Comparison of ENCODE assay signal across 20 cellular contexts in genomic region chr11:56183459-56183858, GRCh38. TPM values are rescaled to one million over a fixed set of nuclear protein-coding genes. Genes with fewer than 3 reads are reported as not detected.
"Had no signal": no experiment of that assay in that cellular context is flagged by ENCODE, and none has a peak within 500 bp of the region (broad histone marks: within the 10 kb centered on the region; RNA-seq: fewer than 3 reads in every experiment).

No MANE protein-coding gene starts in this region.

- H3K36me3 ChIP-seq: neural progenitor cell, neutrophil, ovary, pancreas, prostate gland, right atrium auricular region, right lobe of liver, sigmoid colon, spleen had no signal

- H3K4me3 ChIP-seq: neural progenitor cell, ovary, pancreas, prostate gland, psoas muscle, right atrium auricular region, right lobe of liver, sigmoid colon, skin epidermis, smooth muscle cell, spleen had no signal

- H3K27ac ChIP-seq: neural progenitor cell, neutrophil, ovary, pancreas, parathyroid adenoma, prostate gland, psoas muscle, right atrium auricular region, right lobe of liver, sigmoid colon, skin epidermis, spleen had no signal

- H3K9ac ChIP-seq: neural progenitor cell, parathyroid adenoma had no signal

- H3K4me2 ChIP-seq: neural progenitor cell, smooth muscle cell had no signal

- H3K9me3 ChIP-seq: ovary, pancreas, prostate gland, right lobe of liver had no signal

- H3K79me2 ChIP-seq: parathyroid adenoma had no signal

- H2AFZ ChIP-seq: neural progenitor cell, parathyroid adenoma had no signal

- H3K27me3 ChIP-seq: neural progenitor cell, neutrophil, ovary, pancreas, right atrium auricular region, right lobe of liver, sigmoid colon, spleen had no signal

- ATAC-seq: naive thymus-derived CD4-positive, alpha-beta T cell; naive thymus-derived CD8-positive, alpha-beta T cell; natural killer cell; natural killer cell treated with Interleukin-12 subunit alpha and Interleukin-12 subunit beta and Interleukin-15 and Interleukin-18, amount 100 ng/mL, for 72 hours; pancreas; psoas muscle; right cardiac atrium; right lobe of liver; sciatic nerve had no signal

RNA-seq across cellular contexts. Expression of gene OR5J2, which starts 7.0 kb away (rescaled TPM):
- polyA plus RNA-seq: naive thymus-derived CD4-positive, alpha-beta T cell; naive thymus-derived CD8-positive, alpha-beta T cell; ovary; pancreas; psoas muscle; right cardiac atrium; sigmoid colon; small intestine; smooth muscle cell; spleen had no signal

RNA-seq across cellular contexts. Expression of gene OR8K5, which starts 23.3 kb away (rescaled TPM):
- polyA plus RNA-seq: naive thymus-derived CD4-positive, alpha-beta T cell; naive thymus-derived CD8-positive, alpha-beta T cell; ovary; pancreas; psoas muscle; right cardiac atrium; sigmoid colon; small intestine; smooth muscle cell; spleen had no signal

RNA-seq across cellular contexts. Expression of gene OR8J3, which starts 43.5 kb away (rescaled TPM):
- polyA plus RNA-seq: naive thymus-derived CD4-positive, alpha-beta T cell; naive thymus-derived CD8-positive, alpha-beta T cell; ovary; pancreas; psoas muscle; right cardiac atrium; sigmoid colon; small intestine; smooth muscle cell; spleen had no signal

RNA-seq across cellular contexts. Expression of gene OR5T2, which starts 50.6 kb away (rescaled TPM):
- polyA plus RNA-seq: naive thymus-derived CD4-positive, alpha-beta T cell; naive thymus-derived CD8-positive, alpha-beta T cell; ovary; pancreas; psoas muscle; right cardiac atrium; sigmoid colon; small intestine; smooth muscle cell; spleen had no signal
